1 cellular context compared by ENCODE assay signal in the genomic region with DNA sequence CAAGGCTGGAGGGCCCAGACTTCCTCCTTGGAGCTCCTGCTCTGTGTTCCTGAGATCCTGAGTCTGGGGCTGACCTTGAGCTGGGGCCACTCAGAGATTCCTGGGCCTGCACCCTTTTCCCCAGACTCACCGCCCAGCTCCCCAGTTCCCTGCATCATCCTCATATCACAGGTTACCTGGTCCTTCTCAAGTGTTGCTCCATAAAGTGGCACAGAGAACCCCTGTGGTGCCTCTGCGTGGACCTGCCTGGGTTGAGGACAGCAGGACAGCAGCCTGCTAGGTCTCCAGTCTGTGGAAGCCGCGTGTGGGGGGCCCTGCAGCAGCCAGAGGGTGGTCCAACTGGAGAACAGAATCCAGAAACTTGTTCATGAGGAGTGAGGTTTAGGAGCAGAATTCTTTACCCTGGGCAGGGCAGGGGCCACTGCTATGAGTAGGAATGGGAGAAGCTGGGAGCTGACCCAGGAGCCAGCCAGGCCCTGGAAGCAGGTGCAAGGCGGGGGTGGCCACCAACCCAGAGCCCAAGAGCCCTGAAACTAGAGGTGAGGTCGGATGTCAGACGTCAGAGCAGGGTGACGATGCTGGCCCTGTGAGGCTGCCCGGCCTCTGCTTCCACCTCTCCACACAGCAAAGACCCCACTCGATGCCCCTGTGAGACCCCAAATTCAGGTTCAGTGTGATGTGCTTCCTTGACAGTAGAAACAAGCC.
TF ChIP-seq lines count a peak whose summit lies in the region.

No MANE protein-coding gene starts in this region.

TF ChIP-seq in H1, 55 proteins besides CTCF, POLR2A, EP300 and RAD21:
- no peak for TF ChIP-seq TAF7 (optimal IDR thresholded peaks at IDR 0.05; ENCODE audit: borderline replicate concordance, low read depth, low read length)
- TF ChIP-seq KDM1A (IDR thresholded peaks at IDR 0.05; ENCODE audit: borderline replicate concordance, low read length), result no peak
- TF ChIP-seq POLR2AphosphoS5 (IDR thresholded peaks at IDR 0.05; ENCODE audit: low read depth, low read length), result no peak
- no peak for TF ChIP-seq SP2 (IDR thresholded peaks at IDR 0.05; ENCODE audit: low read length)
- no peak for TF ChIP-seq BRCA1 (IDR thresholded peaks at IDR 0.05; ENCODE audit: low read depth, low read length)
